8 cellular contexts compared by ENCODE assay signal in genomic region chr20:34709836-34710567, GRCh38. TPM values are rescaled to one million over a fixed set of nuclear protein-coding genes. Genes with fewer than 3 reads are reported as not detected.
A peak's percentile ranks its signal among the peaks of the same experiment; 100 is the strongest.
DNase-seq lines count a peak whose midpoint lies in the region; ATAC-seq, FAIRE-seq and TF ChIP-seq lines count a peak whose summit lies in the region.

No MANE protein-coding gene starts in this region.

- peak overlapping the region; percentile 81 for H3K9ac ChIP-seq in OCI-LY3 (ENCODE audit: low read length)

- no peak for FAIRE-seq in HTR-8/SVneo (lab: Jason Lieb, UNC)

- TF ChIP-seq CTCF in OCI-LY3 (IDR thresholded peaks at IDR 0.05; ENCODE audit: low read depth, low read length) (peak; percentile 49), brain (conservative IDR thresholded peaks at IDR 0.05) (peak; percentile 30 to 40)

- no peaks in the 10 kb centered on the region for H3K27me3 ChIP-seq in OCI-LY3 (ENCODE audit: low read depth, low read length)

- peak overlapping the region; percentile 85 to 89 (median 88) for H3K4me3 Mint-ChIP-seq in brain

- peaks cover 2% of the 10 kb centered on the region for H3K27me3 Mint-ChIP-seq in brain

- no peaks in the 10 kb centered on the region for H3K9me3 ChIP-seq in OCI-LY3 (ENCODE audit: insufficient read depth, low read length)

- H4K20me1 ChIP-seq in OCI-LY3 (ENCODE audit: insufficient read depth, low read length): peaks cover 12% of the 10 kb centered on the region; the same call in 1 of the 2 replicates

- H3K36me3 Mint-ChIP-seq in brain: peaks cover 19% of the 10 kb centered on the region

- H3K4me1 ChIP-seq in OCI-LY3 (ENCODE audit: low read length): peaks cover 13% of the 10 kb centered on the region

- peaks cover 7% of the 10 kb centered on the region for H3K36me3 ChIP-seq in OCI-LY3 (replicated peaks; ENCODE audit: low read depth, low read length)

- no peaks in the 10 kb centered on the region for H3K79me2 ChIP-seq in OCI-LY3 (ENCODE audit: low read length)

- peak overlapping the region; percentile 94; the same call in 1 of the 2 replicates for H2AFZ ChIP-seq in OCI-LY3 (ENCODE audit: low read depth, low read length)

- H3K4me3 ChIP-seq in OCI-LY3 (ENCODE audit: low read length) (peak overlapping the region; percentile 92), skin epidermis (peak overlapping the region; percentile 54 to 71 (median 61))

- no peak overlapping the region for H3K27ac ChIP-seq in OCI-LY3 (ENCODE audit: low read length)
- H3K27ac ChIP-seq in skin epidermis: peak overlapping the region in 16 of 21 experiments; percentile 66 to 91 (median 80)

- peak overlapping the region; percentile 18 to 94 (median 79) for H3K27ac Mint-ChIP-seq in brain

- H3K9me3 Mint-ChIP-seq in brain: peaks cover 0 to 3% (median 0%) of the 10 kb centered on the region in 5 experiments

- peak overlapping the region; percentile 79 for H3K4me2 ChIP-seq in OCI-LY3 (ENCODE audit: low read length)

- peaks cover 65% of the 10 kb centered on the region for H3K4me1 Mint-ChIP-seq in brain

- ATAC-seq in GM19324 (IDR thresholded peaks at IDR 0.05; ENCODE audit: low FRiP score, unreplicated experiment) (peak; percentile 41), HG03460 (IDR thresholded peaks at IDR 0.05; ENCODE audit: unreplicated experiment) (peak; percentile 37)

- peak; percentile 30 for DNase-seq in DMS114 treated with DMSO at 0.1 percent for 48 hours (lab: John Stamatoyannopoulos, UW; ENCODE audit: unreplicated experiment)
- DNase-seq in iPS-NIHi7 (ENCODE audit: extremely low spot score): peak; percentile 88
- no peak for DNase-seq in HTR-8/SVneo (ENCODE audit: insufficient read length, low spot score)

RNA-seq across cellular contexts. Expression of gene TP53INP2, which starts 5.9 kb away (rescaled TPM):
- 169 TPM for polyA plus RNA-seq in brain (ENCODE audit: insufficient read depth, low read depth, low replicate concordance)

RNA-seq across cellular contexts. Expression of gene PIGU, which starts 33.1 kb away (rescaled TPM):
- polyA plus RNA-seq in brain (ENCODE audit: insufficient read depth, low read depth, low replicate concordance): 59.7 TPM
